ENCODE assay signal across 17 cellular contexts in the genomic region with DNA sequence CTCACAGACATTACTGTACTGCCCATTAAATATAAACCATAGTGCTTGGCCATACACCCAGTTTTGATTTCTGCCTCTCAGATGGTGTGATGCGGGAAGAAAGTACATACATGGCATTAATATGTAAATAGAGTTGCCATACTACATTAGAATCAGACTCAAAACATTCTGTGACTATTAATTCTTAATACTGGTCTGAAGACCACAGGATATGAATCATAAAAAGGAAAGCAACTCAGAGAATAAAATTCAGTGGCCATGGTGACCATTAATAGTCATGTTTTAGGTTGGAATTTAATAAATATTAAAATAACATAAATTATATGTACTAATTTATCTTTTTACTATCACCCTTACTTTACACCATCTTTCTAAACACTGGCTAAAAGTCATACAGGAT. TPM values are rescaled to one million over a fixed set of nuclear protein-coding genes. Genes with fewer than 3 reads are reported as not detected.
DNase-seq lines count a peak whose midpoint lies in the region; ATAC-seq and TF ChIP-seq lines count a peak whose summit lies in the region.
"Had no signal": no experiment of that assay in that cellular context is flagged by ENCODE, and none has a peak within 500 bp of the region (broad histone marks: within the 10 kb centered on the region; RNA-seq: fewer than 3 reads in every experiment).

No MANE protein-coding gene starts in this region.

- H2AFZ ChIP-seq in GM23338 = no peak overlapping the region
- H2AFZ ChIP-seq in hepatocyte = no peak overlapping the region

- TF ChIP-seq EP300 in suprapubic skin (IDR thresholded peaks at IDR 0.05) = no peak

- H3K9me2 ChIP-seq in GM23338 (ENCODE audit: insufficient read depth) = no peaks in the 10 kb centered on the region
- H3K9me2 ChIP-seq in hepatocyte (replicated peaks; ENCODE audit: insufficient read depth) = no peaks in the 10 kb centered on the region

- no peak for ATAC-seq in GM23338
- no peak for ATAC-seq in activated naive CD8-positive, alpha-beta T cell treated with anti-CD3 and anti-CD28 coated beads, Interleukin-2, amount 10 ng/mL, durations not matched to agents 7 days and 5 days (ENCODE audit: low read depth)
- ATAC-seq: activated CD4-positive, alpha-beta T cell treated with anti-CD3 and anti-CD28 coated beads for 36 hours; T-helper 17 cell had no signal

- H3K9me3 Mint-ChIP-seq in GM23338 = no peaks in the 10 kb centered on the region
- peaks cover 3% of the 10 kb centered on the region for H3K9me3 Mint-ChIP-seq in activated naive CD8-positive, alpha-beta T cell treated with anti-CD3 and anti-CD28 coated beads, Interleukin-2, amount 10 ng/mL, durations not matched to agents 7 days and 5 days
- H3K9me3 Mint-ChIP-seq in activated naive CD4-positive, alpha-beta T cell treated with anti-CD3 and anti-CD28 coated beads, Interleukin-2, amount 10 ng/mL, durations not matched to agents 7 days and 5 days = no peaks in the 10 kb centered on the region
- H3K9me3 Mint-ChIP-seq: CD4-positive, alpha-beta T cell; memory B cell had no signal

- H3K9me3 ChIP-seq in hepatocyte (ENCODE audit: low read depth) (no peaks in the 10 kb centered on the region), suprapubic skin (no peaks in the 10 kb centered on the region)
- H3K9me3 ChIP-seq: MG63 had no signal

- H3K27ac ChIP-seq in GM23338 (ENCODE audit: low read depth) (no peak overlapping the region), hepatocyte (peak overlapping the region; percentile 87), suprapubic skin (peak overlapping the region; percentile 31)

- no peak overlapping the region for H3K4me3 ChIP-seq in GM23338
- peak overlapping the region; percentile 0 for H3K4me3 ChIP-seq in hepatocyte
- H3K4me3 ChIP-seq in suprapubic skin = no peak overlapping the region
- H3K4me3 ChIP-seq: MG63 had no signal

- peak overlapping the region; percentile 50; the same call in 1 of the 2 replicates for H3K27ac Mint-ChIP-seq in GM23338
- no peak overlapping the region for H3K27ac Mint-ChIP-seq in activated naive CD8-positive, alpha-beta T cell treated with anti-CD3 and anti-CD28 coated beads, Interleukin-2, amount 10 ng/mL, durations not matched to agents 7 days and 5 days
- no peak overlapping the region for H3K27ac Mint-ChIP-seq in activated naive CD4-positive, alpha-beta T cell treated with anti-CD3 and anti-CD28 coated beads, Interleukin-2, amount 10 ng/mL, durations not matched to agents 7 days and 5 days
- H3K27ac Mint-ChIP-seq: activated CD4-positive, alpha-beta T cell treated with anti-CD3 and anti-CD28 coated beads for 36 hours; CD4-positive, alpha-beta T cell; memory B cell had no signal

- H4K20me1 ChIP-seq in GM23338 (replicated peaks; ENCODE audit: insufficient read depth) = no peaks in the 10 kb centered on the region
- H4K20me1 ChIP-seq in hepatocyte (ENCODE audit: insufficient read depth, poor library complexity, severe bottlenecking) = no peaks in the 10 kb centered on the region

- peaks cover 18% of the 10 kb centered on the region for H3K4me1 Mint-ChIP-seq in GM23338
- H3K4me1 Mint-ChIP-seq in activated naive CD8-positive, alpha-beta T cell treated with anti-CD3 and anti-CD28 coated beads, Interleukin-2, amount 10 ng/mL, durations not matched to agents 7 days and 5 days = peaks cover 14% of the 10 kb centered on the region
- peaks cover 13% of the 10 kb centered on the region for H3K4me1 Mint-ChIP-seq in activated naive CD4-positive, alpha-beta T cell treated with anti-CD3 and anti-CD28 coated beads, Interleukin-2, amount 10 ng/mL, durations not matched to agents 7 days and 5 days
- H3K4me1 Mint-ChIP-seq: memory B cell had no signal

- no peaks in the 10 kb centered on the region for H3K36me3 Mint-ChIP-seq in GM23338 (ENCODE audit: low read depth)
- H3K36me3 Mint-ChIP-seq in activated naive CD8-positive, alpha-beta T cell treated with anti-CD3 and anti-CD28 coated beads, Interleukin-2, amount 10 ng/mL, durations not matched to agents 7 days and 5 days = peaks cover 4% of the 10 kb centered on the region
- no peaks in the 10 kb centered on the region for H3K36me3 Mint-ChIP-seq in activated naive CD4-positive, alpha-beta T cell treated with anti-CD3 and anti-CD28 coated beads, Interleukin-2, amount 10 ng/mL, durations not matched to agents 7 days and 5 days
- H3K36me3 Mint-ChIP-seq: memory B cell had no signal

- DNase-seq in GM23338 (ENCODE audit: low spot score) = no peak
- no peak for DNase-seq in activated naive CD8-positive, alpha-beta T cell treated with anti-CD3 and anti-CD28 coated beads, Interleukin-2, amount 10 ng/mL, durations not matched to agents 7 days and 5 days
- no peak for DNase-seq in hepatocyte (ENCODE audit: low spot score)
- DNase-seq in suprapubic skin (ENCODE audit: low spot score in 2 of 2) = no peak
- DNase-seq in activated naive CD4-positive, alpha-beta T cell treated with anti-CD3 and anti-CD28 coated beads, Interleukin-2, amount 10 ng/mL, durations not matched to agents 7 days and 5 days = no peak
- no peak for DNase-seq in dedifferentiated amniotic fluid mesenchymal stem cell (ENCODE audit: extremely low spot score)
- no peak for DNase-seq in posterior vena cava (ENCODE audit: low spot score)
- DNase-seq: activated CD4-positive, alpha-beta T cell treated with anti-CD3 and anti-CD28 coated beads for 36 hours; activated T-cell treated with anti-CD3 and anti-CD28 coated beads, Interleukin-2, amount 50 U/mL, for 48 hours; aorta; CD4-positive, alpha-beta T cell; GDM1; MG63; posterior cingulate gyrus; stimulated activated CD4-positive, alpha-beta T cell treated with anti-CD3 and anti-CD28 coated beads, Interleukin-1b, Interleukin-23, amount 100 ng/mL, for 48 hours; T-helper 17 cell had no signal

- TF ChIP-seq POLR2A in suprapubic skin (IDR thresholded peaks at IDR 0.05) = no peak

- H3K79me2 ChIP-seq in GM23338 (replicated peaks; ENCODE audit: insufficient read depth) = no peaks in the 10 kb centered on the region
- H3K79me2 ChIP-seq in hepatocyte = no peaks in the 10 kb centered on the region

- no peak overlapping the region for H3K4me3 Mint-ChIP-seq in GM23338
- H3K4me3 Mint-ChIP-seq in activated naive CD8-positive, alpha-beta T cell treated with anti-CD3 and anti-CD28 coated beads, Interleukin-2, amount 10 ng/mL, durations not matched to agents 7 days and 5 days = peak overlapping the region; percentile 33
- no peak overlapping the region for H3K4me3 Mint-ChIP-seq in activated naive CD4-positive, alpha-beta T cell treated with anti-CD3 and anti-CD28 coated beads, Interleukin-2, amount 10 ng/mL, durations not matched to agents 7 days and 5 days
- H3K4me3 Mint-ChIP-seq: activated CD4-positive, alpha-beta T cell treated with anti-CD3 and anti-CD28 coated beads for 36 hours; CD4-positive, alpha-beta T cell; memory B cell; T-helper 17 cell had no signal

- H3K36me3 ChIP-seq in GM23338 (ENCODE audit: insufficient read depth) = no peaks in the 10 kb centered on the region
- H3K36me3 ChIP-seq in hepatocyte (replicated peaks; ENCODE audit: insufficient read depth, low read depth) = no peaks in the 10 kb centered on the region
- no peaks in the 10 kb centered on the region for H3K36me3 ChIP-seq in suprapubic skin
- H3K36me3 ChIP-seq: MG63 had no signal

- CTCF ChIA-PET in activated naive CD4-positive, alpha-beta T cell treated with anti-CD3 and anti-CD28 coated beads, Interleukin-2, amount 10 ng/mL, durations not matched to agents 7 days and 5 days (lab: Charles Lee) = interaction anchor here (1.4 to 2.1 kb wide), 3 partner anchors 266 to 883 kb away, joined by 3 to 7 read pairs (median 7); no protein-coding TSS in a partner anchor

- intact Hi-C loops in posterior vena cava (cut with DNase I) = no loop called here

- POLR2A ChIA-PET in activated naive CD8-positive, alpha-beta T cell treated with anti-CD3 and anti-CD28 coated beads, Interleukin-2, amount 10 ng/mL, durations not matched to agents 7 days and 5 days (lab: Charles Lee) = interaction anchor here (1.7 kb wide), 1 partner anchor 33 kb away, joined by 9 read pairs; a partner anchor contains a TSS

- H3K4me1 ChIP-seq in GM23338 (ENCODE audit: insufficient read depth) (peaks cover 10% of the 10 kb centered on the region; the same call in 1 of the 2 replicates), hepatocyte (ENCODE audit: insufficient read depth) (peaks cover 21% of the 10 kb centered on the region), suprapubic skin (peaks cover 11% of the 10 kb centered on the region)

- H3K4me2 ChIP-seq in GM23338 (no peak overlapping the region), hepatocyte (peak overlapping the region; percentile 63)

- no peaks in the 10 kb centered on the region for H3K27me3 ChIP-seq in GM23338 (ENCODE audit: insufficient read depth)
- no peaks in the 10 kb centered on the region for H3K27me3 ChIP-seq in hepatocyte
- no peaks in the 10 kb centered on the region for H3K27me3 ChIP-seq in suprapubic skin
- H3K27me3 ChIP-seq: MG63 had no signal

- no peaks in the 10 kb centered on the region for H3F3A ChIP-seq in GM23338 (replicated peaks; ENCODE audit: low read depth)

- H3K27me3 Mint-ChIP-seq in GM23338 (ENCODE audit: insufficient read depth, low read depth, poor library complexity) = no peaks in the 10 kb centered on the region
- H3K27me3 Mint-ChIP-seq in activated naive CD8-positive, alpha-beta T cell treated with anti-CD3 and anti-CD28 coated beads, Interleukin-2, amount 10 ng/mL, durations not matched to agents 7 days and 5 days = no peaks in the 10 kb centered on the region
- H3K27me3 Mint-ChIP-seq in activated naive CD4-positive, alpha-beta T cell treated with anti-CD3 and anti-CD28 coated beads, Interleukin-2, amount 10 ng/mL, durations not matched to agents 7 days and 5 days = no peaks in the 10 kb centered on the region
- H3K27me3 Mint-ChIP-seq: activated CD4-positive, alpha-beta T cell treated with anti-CD3 and anti-CD28 coated beads for 36 hours; CD4-positive, alpha-beta T cell; memory B cell; T-helper 17 cell had no signal

- 86% methylated on average over 1 of the region's 1 CpG for WGBS in hepatocyte (ENCODE audit: low lambda C conversion rate, missing lambda C conversion rate)
- WGBS in suprapubic skin = 95% methylated on average over 1 of the region's 1 CpG

- TF ChIP-seq CTCF in GM23338 (conservative IDR thresholded peaks at IDR 0.05; ENCODE audit: low read depth in 2 of 2) = no peak
- TF ChIP-seq CTCF in hepatocyte (IDR thresholded peaks at IDR 0.05; ENCODE audit: poor library complexity) = no peak
- no peak for TF ChIP-seq CTCF in suprapubic skin (IDR thresholded peaks at IDR 0.05)

TF ChIP-seq in GM23338, 12 proteins besides CTCF, POLR2A, EP300 and RAD21 (continues in another document):
- TF ChIP-seq CREB1 (CRISPR knock-in tag; IDR thresholded peaks at IDR 0.05; ENCODE audit: low read depth) (no peak), ZNF331 (CRISPR knock-in tag; IDR thresholded peaks at IDR 0.05; ENCODE audit: low read depth) (no peak)

RNA-seq across cellular contexts. Expression of a gene that starts 33.0 kb away (rescaled TPM):
- 77.4 and 80.9 TPM in 2 replicates for total RNA-seq in GM23338 (2014; rRNA removed; shearing (Covaris generic))
- 47.9 and 57.2 TPM in 2 replicates for polyA plus RNA-seq in GM23338 (2016; fragmentation: Nextera tagmentation; extraction: Ambion mirVana)
- total RNA-seq in activated naive CD8-positive, alpha-beta T cell treated with anti-CD3 and anti-CD28 coated beads, Interleukin-2, amount 10 ng/mL, durations not matched to agents 7 days and 5 days = 10 to 100 TPM; 51.6 to 55.5 TPM
- 38.7 and 45.3 TPM in 2 replicates for total RNA-seq in hepatocyte
- polyA plus RNA-seq in hepatocyte = 20.1 and 21.0 TPM in 2 replicates
- total RNA-seq in suprapubic skin = 100 to 1,000 TPM in 1 of 4 donors, 10 to 100 TPM in 3; 24.2 to 130 (median 41.1) TPM
- total RNA-seq in posterior vena cava = 10 to 100 TPM; 27.3 to 28.3 TPM
